Comparison of ENCODE assay signal across 1 cellular context in genomic region chr1:93615201-93616150, GRCh38.
TF ChIP-seq lines count a peak whose summit lies in the region.

No MANE protein-coding gene starts in this region.

TF ChIP-seq in HepG2, 621 proteins besides CTCF, POLR2A, EP300 and RAD21 (continued from another document and continues in another):
- TF ChIP-seq DBP (CRISPR knock-in tag; IDR thresholded peaks at IDR 0.05; ENCODE audit: not compliant biosample characterization) (no peak), ZBTB3 (CRISPR knock-in tag; IDR thresholded peaks at IDR 0.05; ENCODE audit: borderline replicate concordance, low read depth) (no peak), ZNF512B (CRISPR knock-in tag; IDR thresholded peaks at IDR 0.05; ENCODE audit: borderline replicate concordance) (no peak), MIER3 (CRISPR knock-in tag; IDR thresholded peaks at IDR 0.05; ENCODE audit: borderline replicate concordance) (no peak), ZBTB14 (CRISPR knock-in tag; IDR thresholded peaks at IDR 0.05) (no peak), TRIM24 (CRISPR knock-in tag; IDR thresholded peaks at IDR 0.05) (no peak), ZMAT5 (CRISPR knock-in tag; IDR thresholded peaks at IDR 0.05; ENCODE audit: borderline replicate concordance, low read depth) (no peak), ZNF44 (CRISPR knock-in tag; IDR thresholded peaks at IDR 0.05) (no peak), TRAFD1 (CRISPR knock-in tag; IDR thresholded peaks at IDR 0.05; ENCODE audit: borderline replicate concordance) (no peak), ZBTB21 (CRISPR knock-in tag; IDR thresholded peaks at IDR 0.05) (no peak), MBD4 (IDR thresholded peaks at IDR 0.05; ENCODE audit: borderline replicate concordance, low read length) (0 out of 2 replicates have a peak, but pooled peaks have one; percentile 81), ZNF253 (CRISPR knock-in tag; IDR thresholded peaks at IDR 0.05; ENCODE audit: borderline replicate concordance) (no peak), ONECUT2 (CRISPR knock-in tag; IDR thresholded peaks at IDR 0.05) (no peak), ZNF362 (CRISPR knock-in tag; IDR thresholded peaks at IDR 0.05; ENCODE audit: borderline replicate concordance) (no peak), AGO1 (IDR thresholded peaks at IDR 0.05; ENCODE audit: low read depth, low read length, poor library complexity, severe bottlenecking) (no peak), EEA1 (CRISPR knock-in tag; IDR thresholded peaks at IDR 0.05; ENCODE audit: borderline replicate concordance) (peak; percentile 77; the same call in 1 of the 2 replicates), CC2D1A (CRISPR knock-in tag; IDR thresholded peaks at IDR 0.05) (no peak), ZNF142 (CRISPR knock-in tag; IDR thresholded peaks at IDR 0.05) (no peak), ZBTB49 (CRISPR knock-in tag; IDR thresholded peaks at IDR 0.05; ENCODE audit: borderline replicate concordance) (no peak), PAXIP1 (CRISPR knock-in tag; conservative IDR thresholded peaks at IDR 0.05) (peak; percentile 65), HNRNPLL (IDR thresholded peaks at IDR 0.05; ENCODE audit: low read depth, low read length, poor library complexity, severe bottlenecking) (no peak), NFRKB (IDR thresholded peaks at IDR 0.05) (no peak), TCF7L2 (IDR thresholded peaks at IDR 0.05; ENCODE audit: low read depth, low read length) (no peak), TRIM22 (IDR thresholded peaks at IDR 0.05) (no peak), ZNF446 (CRISPR knock-in tag; IDR thresholded peaks at IDR 0.05) (no peak), SMARCE1 (IDR thresholded peaks at IDR 0.05; ENCODE audit: borderline replicate concordance) (no peak), MNT (IDR thresholded peaks at IDR 0.05) (no peak), NFIC (IDR thresholded peaks at IDR 0.05; ENCODE audit: low read length) (no peak; the same call in none of the 2 replicates), RAD51 (IDR thresholded peaks at IDR 0.05; ENCODE audit: borderline replicate concordance) (no peak), ATF7 (IDR thresholded peaks at IDR 0.05) (no peak), ATF7 (CRISPR knock-in tag; IDR thresholded peaks at IDR 0.05) (no peak)
